In the genomic region with DNA sequence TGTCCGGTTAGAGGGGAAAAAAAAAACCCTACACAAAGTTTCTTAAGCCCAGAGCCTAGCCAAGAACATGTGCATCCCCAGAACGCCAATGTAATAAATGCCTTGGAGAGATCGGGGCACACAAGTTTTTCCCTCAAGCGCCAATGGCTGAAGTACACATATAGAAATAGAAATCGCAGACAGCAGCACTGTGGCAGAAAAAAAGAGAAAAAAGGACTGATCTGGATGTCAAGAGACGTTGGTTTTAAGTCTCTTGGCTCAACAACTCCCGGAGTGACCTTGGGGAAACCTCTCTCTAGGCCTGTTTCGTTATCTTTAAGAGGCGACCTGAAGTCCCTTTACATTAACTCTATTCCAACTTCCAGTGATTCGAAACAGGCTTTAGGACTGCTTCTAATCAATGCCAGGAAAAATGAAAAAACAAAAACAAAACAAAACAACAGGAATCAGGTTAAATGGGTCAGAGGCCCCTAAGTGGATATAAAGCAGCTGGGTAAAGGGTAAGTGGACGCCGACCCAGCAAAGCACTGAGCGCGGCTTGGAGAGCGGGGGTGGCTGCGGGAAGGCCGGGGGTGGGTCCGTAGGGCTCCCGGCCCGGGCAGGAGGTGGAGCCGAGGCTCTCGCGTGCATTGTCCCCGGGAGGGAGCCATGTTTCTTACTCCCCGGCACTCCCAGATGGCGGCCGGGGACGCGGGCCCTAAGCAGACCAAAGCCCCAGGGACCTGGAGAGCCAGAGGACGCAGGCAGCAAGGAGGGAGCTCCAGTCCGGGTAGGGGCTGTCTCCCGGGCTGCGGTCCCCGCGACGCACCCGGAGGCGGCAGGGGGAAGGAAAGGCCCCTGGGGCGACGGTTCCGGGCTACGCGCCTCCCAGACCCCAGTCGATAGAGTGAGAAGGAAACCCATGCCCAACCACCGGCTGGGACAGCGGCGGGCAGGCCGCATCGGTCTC, we compare ENCODE assay signal across 8 cellular contexts. TPM values are rescaled to one million over a fixed set of nuclear protein-coding genes. Genes with fewer than 3 reads are reported as not detected.
DNase-seq lines count a peak whose midpoint lies in the region; ATAC-seq, FAIRE-seq and TF ChIP-seq lines count a peak whose summit lies in the region.

No MANE protein-coding gene starts in this region.

- H3K27me3 ChIP-seq in GM06990 (replicated peaks; ENCODE audit: control insufficient read depth, insufficient read depth, low read length) (no peaks in the 10 kb centered on the region), IMR-90 (ENCODE audit: control insufficient read depth, insufficient read depth, low read length) (no peaks in the 10 kb centered on the region), keratinocyte (ENCODE audit: control insufficient read depth, extremely low read depth, insufficient read depth, low read length) (no peaks in the 10 kb centered on the region)

- H3K4ac ChIP-seq in IMR-90 (ENCODE audit: low read depth, low read length), result peak overlapping the region; percentile 90

- WGBS in IMR-90 (ENCODE audit: extremely low coverage in 2 of 2, insufficient read length in 1 of 2), 2 experiments, result 1% methylated on average over 32 of the region's 49 CpGs; no CpG with 5 or more reads in 1 of the 2 experiments

- no peak overlapping the region for H2BK20ac ChIP-seq in IMR-90 (ENCODE audit: low read depth, low read length)

- H2AFZ ChIP-seq in IMR-90 (replicated peaks; ENCODE audit: low read length, poor library complexity), result peak overlapping the region; percentile 94
- peak overlapping the region; percentile 42 for H2AFZ ChIP-seq in keratinocyte (ENCODE audit: control insufficient read depth, low read length)

- no peak for TF ChIP-seq POLR2A in IMR-90 (IDR thresholded peaks at IDR 0.05; ENCODE audit: low read depth, low read length)

- H3K9me1 ChIP-seq in IMR-90 (ENCODE audit: insufficient read depth, low read length) (peaks cover 3% of the 10 kb centered on the region; the same call in 1 of the 2 replicates), keratinocyte (ENCODE audit: control insufficient read depth, extremely low read depth, insufficient read depth, low read length) (no peaks in the 10 kb centered on the region)

- H3K9ac ChIP-seq in IMR-90 (ENCODE audit: low read depth, low read length) (peak overlapping the region; percentile 96), keratinocyte (ENCODE audit: control insufficient read depth, extremely low read depth, insufficient read depth, low read length) (peak overlapping the region; percentile 99)

- peak overlapping the region; percentile 87 for H4K5ac ChIP-seq in IMR-90 (ENCODE audit: low read depth, low read length)

- CTCF ChIA-PET in IMR-90 (lab: Yijun Ruan, JAX), result interaction anchor here (0.8 kb wide), 1 partner anchor 101 kb away, joined by 3 read pairs; no protein-coding TSS in a partner anchor

- H4K20me1 ChIP-seq in IMR-90 (ENCODE audit: insufficient read depth, low read length), result peaks cover 51% of the 10 kb centered on the region
- peaks cover 30% of the 10 kb centered on the region for H4K20me1 ChIP-seq in keratinocyte (ENCODE audit: control insufficient read depth, extremely low read depth, insufficient read depth, low read length)

- H3K79me1 ChIP-seq in IMR-90 (ENCODE audit: low read depth in 1 of 2, low read length in 2 of 2), result peaks cover 0 to 6% of the 10 kb centered on the region in 2 experiments; a peak in 1 of 4 replicates

- H3K9me3 ChIP-seq in IMR-90 (ENCODE audit: control insufficient read depth, insufficient read depth, low read length) (no peaks in the 10 kb centered on the region), keratinocyte (ENCODE audit: control insufficient read depth, low read depth, low read length) (no peaks in the 10 kb centered on the region)

- H2BK120ac ChIP-seq in IMR-90 (ENCODE audit: low read depth, low read length), result no peak overlapping the region

- peaks cover 56% of the 10 kb centered on the region for H3K79me2 ChIP-seq in keratinocyte (ENCODE audit: control insufficient read depth, insufficient read depth, low read length)

- POLR2A ChIA-PET in IMR-90 (lab: Charles Lee; ENCODE audit: unreplicated experiment), result no interaction called here

- TSS peak; percentile 71 for BruUV-seq in IMR-90 (replicated peaks; lab: Mats Ljungman, UMichigan)

- in situ Hi-C loops in IMR-90 (cut with MboI; ENCODE audit: low sequenced_read_pairs), result no loop called here

- H3K14ac ChIP-seq in IMR-90 (replicated peaks; ENCODE audit: low read depth, low read length), result peak overlapping the region; percentile 93

- peak overlapping the region; percentile 88 for H2BK5ac ChIP-seq in IMR-90 (ENCODE audit: low read depth, low read length, poor library complexity, severe bottlenecking)

- H3K23ac ChIP-seq in IMR-90 (ENCODE audit: low read depth, low read length), result peak overlapping the region; percentile 90

- no peak for TF ChIP-seq RAD21 in IMR-90 (IDR thresholded peaks at IDR 0.05; ENCODE audit: low read length)

- dilution Hi-C loops in IMR-90 (cut with HindIII; ENCODE audit: low sequenced_read_pairs, unreplicated experiment), result no loop called here
- dilution Hi-C loops in keratinocyte (cut with MboI; ENCODE audit: extremely low pct_ligation_motif_present, low sequenced_read_pairs), result no loop called here

- H2AK9ac ChIP-seq in IMR-90 (replicated peaks; ENCODE audit: low read depth, low read length, poor library complexity), result peak overlapping the region; percentile 99

- peak overlapping the region; percentile 98 for H3K4me3 ChIP-seq in GM06990 (replicated peaks; ENCODE audit: low read depth, low read length)
- H3K4me3 ChIP-seq in IMR-90 (ENCODE audit: insufficient read depth, low read depth, low read length), result peak overlapping the region; percentile 85
- H3K4me3 ChIP-seq in keratinocyte (ENCODE audit: control insufficient read depth in 2 of 3, extremely low read depth in 1 of 3, insufficient read depth in 2 of 3, low read depth in 1 of 3, low read length in 3 of 3), result peak overlapping the region; percentile 86 to 99 (median 99)

- peak overlapping the region; percentile 68 to 82 for H4K8ac ChIP-seq in IMR-90 (ENCODE audit: low read depth in 2 of 2, low read length in 2 of 2)

- ATAC-seq in GM21529 (IDR thresholded peaks at IDR 0.05; ENCODE audit: unreplicated experiment) (peak; percentile 69), IMR-90 (ENCODE audit: low read depth) (peak; percentile 86)

- intact Hi-C loops in IMR-90 (cut with micrococcal nuclease), result loop anchor here (1.0 to 2.0 kb wide), 2 partner anchors 25 to 98 kb away; partner anchors contain the start of genes DENND10 and PRDX3

- peak overlapping the region; percentile 40; the same call in 1 of the 2 replicates for H3K18ac ChIP-seq in IMR-90 (ENCODE audit: low read depth, low read length)

- H3K36me3 ChIP-seq in GM06990 (ENCODE audit: control insufficient read depth, insufficient read depth, low read length) (no peaks in the 10 kb centered on the region), IMR-90 (ENCODE audit: control insufficient read depth, insufficient read depth, low read length) (0 out of 2 replicates have a peak, but pooled peaks cover 1% of the 10 kb centered on the region), keratinocyte (ENCODE audit: control insufficient read depth in 2 of 2, extremely low read depth in 1 of 2, insufficient read depth in 2 of 2, low read length in 2 of 2) (peaks cover 0 to 4% of the 10 kb centered on the region in 2 experiments)

- DNase-seq in GM06990 (ENCODE audit: extremely low read depth, insufficient read length), result peak; percentile 84
- peak; percentile 75 for DNase-seq in IMR-90
- DNase-seq in caudate nucleus (lab: John Stamatoyannopoulos, UW), result peak in 41 of 61 donors; percentile 11 to 73 (median 48)
- no peak for DNase-seq in keratinocyte (ENCODE audit: low read depth, low spot score)
- DNase-seq in stimulated activated CD4-positive, alpha-beta T cell treated with anti-CD3 and anti-CD28 coated beads, Interleukin-12 subunit alpha, Interleukin-12 subunit beta, amount 100 ng/mL, for 48 hours (ENCODE audit: low read depth in 2 of 3, low spot score in 1 of 3), result peak; percentile 40 to 69 (median 49)
- DNase-seq in NCI-H2029 (lab: John Stamatoyannopoulos, UW), result no peak

- H3K4me1 ChIP-seq in IMR-90 (ENCODE audit: control insufficient read depth, insufficient read depth, low read length) (0 out of 2 replicates have a peak, but pooled peaks cover 1% of the 10 kb centered on the region), keratinocyte (ENCODE audit: control insufficient read depth, extremely low read depth, insufficient read depth, low read length) (peaks cover 11% of the 10 kb centered on the region)

- peak overlapping the region; percentile 68; the same call in 1 of the 2 replicates for H3K56ac ChIP-seq in IMR-90 (ENCODE audit: extremely low read depth, insufficient read depth, low read length)

- H3K4me2 ChIP-seq in IMR-90 (ENCODE audit: low read depth, low read length), result peak overlapping the region; percentile 97
- peak overlapping the region; percentile 76 for H3K4me2 ChIP-seq in keratinocyte (ENCODE audit: control insufficient read depth, extremely low read depth, insufficient read depth, low read depth, low read length)

- peak overlapping the region; percentile 87 for H2AK5ac ChIP-seq in IMR-90 (ENCODE audit: low read depth, low read length)

- peak overlapping the region; percentile 95 for H3K27ac ChIP-seq in IMR-90 (ENCODE audit: insufficient read depth, low read length)
- peak overlapping the region; percentile 92 for H3K27ac ChIP-seq in VCaP
- H3K27ac ChIP-seq in caudate nucleus (ENCODE audit: low read depth, low read length), result peak overlapping the region; percentile 94
- H3K27ac ChIP-seq in keratinocyte (ENCODE audit: control insufficient read depth, insufficient read depth, low read length), result peak overlapping the region; percentile 92

- peak; percentile 26 for FAIRE-seq in keratinocyte (lab: Jason Lieb, UNC)

- H2BK15ac ChIP-seq in IMR-90 (ENCODE audit: low read depth, low read length), result no peak overlapping the region

- no peak for TF ChIP-seq CTCF in GM06990 (IDR thresholded peaks at IDR 0.05; ENCODE audit: insufficient read depth, low read length, poor library complexity, severe bottlenecking)
- TF ChIP-seq CTCF in IMR-90 (conservative IDR thresholded peaks at IDR 0.05; ENCODE audit: low read depth, low read length), result no peak
- TF ChIP-seq CTCF in VCaP (conservative IDR thresholded peaks at IDR 0.05), result no peak
- no peak for TF ChIP-seq CTCF in keratinocyte (optimal IDR thresholded peaks at IDR 0.05 in 1 of 3, IDR thresholded peaks at IDR 0.05 in 1 of 3, conservative IDR thresholded peaks at IDR 0.05 in 1 of 3; ENCODE audit: extremely low read depth in 1 of 3, insufficient read depth in 2 of 3, low read length in 3 of 3)

- H4K91ac ChIP-seq in IMR-90 (ENCODE audit: insufficient read depth, low read depth, low read length), result peak overlapping the region; percentile 86

RNA-seq across cellular contexts. Expression of gene EIF3A, which starts 0.8 kb away (rescaled TPM):
- 145 and 156 TPM in 2 replicates for total RNA-seq in IMR-90 (2012; rRNA removed)
- polyA plus RNA-seq in IMR-90 (2012; rRNA removed) (39.1 and 49.6 TPM in 2 replicates), keratinocyte (42.9 to 84.4 TPM (median 52.4 TPM) in 3 replicates)
- polyA plus RNA-seq in IMR-90 (2012; cell fraction: cytosol; rRNA removed), result 11.3 and 13.5 TPM in 2 replicates
- 7.7 and 33.1 TPM in 2 replicates for polyA plus RNA-seq in IMR-90 (2012; cell fraction: nucleus; rRNA removed; ENCODE audit: low replicate concordance)
- 244 TPM for polyA plus RNA-seq in keratinocyte (2011; ENCODE audit: low read depth)
- 58.6 and 74.4 TPM in 2 replicates for polyA plus RNA-seq in keratinocyte (2011; cell fraction: cytosol; rRNA removed)
- 130 and 149 TPM in 2 replicates for polyA plus RNA-seq in keratinocyte (2011; cell fraction: nucleus; rRNA removed)
- 95.7 and 166 TPM in 2 replicates for polyA plus RNA-seq in keratinocyte (2012; ENCODE audit: low replicate concordance)
- polyA minus RNA-seq in keratinocyte, result 50.3 to 107 TPM (median 52.3 TPM) in 3 replicates
- 47.8 TPM for polyA minus RNA-seq in keratinocyte (2011; cell fraction: cytosol; rRNA and poly(A)+ RNA removed)
- 80.9 and 164 TPM in 2 replicates for polyA minus RNA-seq in keratinocyte (2011; cell fraction: nucleus; rRNA and poly(A)+ RNA removed)

RNA-seq across cellular contexts. Expression of gene DENND10, which starts 24.1 kb away (rescaled TPM):
- 80.3 and 81.4 TPM in 2 replicates for total RNA-seq in IMR-90 (2012; rRNA removed)
- polyA plus RNA-seq in IMR-90 (2012; rRNA removed), result 39.6 and 50.9 TPM in 2 replicates
- 25.5 and 41.7 TPM in 2 replicates for polyA plus RNA-seq in IMR-90 (2012; cell fraction: cytosol; rRNA removed)
- polyA plus RNA-seq in IMR-90 (2012; cell fraction: nucleus; rRNA removed; ENCODE audit: low replicate concordance), result 19.3 and 58.1 TPM in 2 replicates
- 74.0 to 80.4 TPM (median 76.5 TPM) in 3 replicates for polyA plus RNA-seq in keratinocyte
- 26.9 TPM for polyA plus RNA-seq in keratinocyte (2011; ENCODE audit: low read depth)
- polyA plus RNA-seq in keratinocyte (2011; cell fraction: cytosol; rRNA removed), result 70.3 and 101 TPM in 2 replicates
- 59.6 and 64.7 TPM in 2 replicates for polyA plus RNA-seq in keratinocyte (2011; cell fraction: nucleus; rRNA removed)
- polyA plus RNA-seq in keratinocyte (2012; ENCODE audit: low replicate concordance), result 44.6 and 47.0 TPM in 2 replicates
- 22.2 to 53.3 TPM (median 51.0 TPM) in 3 replicates for polyA minus RNA-seq in keratinocyte
- 67.1 TPM for polyA minus RNA-seq in keratinocyte (2011; cell fraction: cytosol; rRNA and poly(A)+ RNA removed)
- 30.6 and 35.4 TPM in 2 replicates for polyA minus RNA-seq in keratinocyte (2011; cell fraction: nucleus; rRNA and poly(A)+ RNA removed)

RNA-seq across cellular contexts. Expression of gene NANOS1, which starts 50.3 kb away (rescaled TPM):
- under 0.01 and 0.28 TPM in 2 replicates for total RNA-seq in IMR-90 (2012; rRNA removed)
- polyA plus RNA-seq in IMR-90 (2012; rRNA removed), result 0.12 and 0.19 TPM in 2 replicates
- polyA plus RNA-seq in IMR-90 (2012; cell fraction: cytosol; rRNA removed), result 0.02 and 0.51 TPM in 2 replicates
- 0.03 and 0.16 TPM in 2 replicates for polyA plus RNA-seq in IMR-90 (2012; cell fraction: nucleus; rRNA removed; ENCODE audit: low replicate concordance)
- polyA plus RNA-seq in keratinocyte, result 1.4 to 3.2 TPM (median 2.1 TPM) in 3 replicates
- 1.2 TPM for polyA plus RNA-seq in keratinocyte (2011; ENCODE audit: low read depth)
- polyA plus RNA-seq in keratinocyte (2011; cell fraction: cytosol; rRNA removed), result 1.9 and 3.0 TPM in 2 replicates
- 1.3 and 1.6 TPM in 2 replicates for polyA plus RNA-seq in keratinocyte (2011; cell fraction: nucleus; rRNA removed)
- 0.92 and 1.4 TPM in 2 replicates for polyA plus RNA-seq in keratinocyte (2012; ENCODE audit: low replicate concordance)
- 0.10 to 1.1 TPM (median 0.13 TPM) in 3 replicates for polyA minus RNA-seq in keratinocyte
- 1.9 TPM for polyA minus RNA-seq in keratinocyte (2011; cell fraction: cytosol; rRNA and poly(A)+ RNA removed)
- polyA minus RNA-seq in keratinocyte (2011; cell fraction: nucleus; rRNA and poly(A)+ RNA removed), result 0.63 and 1.1 TPM in 2 replicates

Comparison
In these comparisons a context has a peak if more than half of its experiments do, and no peak if none do; other contexts are left out.
1. DNase-seq: peak in GM06990 (single experiment), IMR-90 (single experiment), caudate nucleus (41 of 61) and stimulated activated CD4-positive, alpha-beta T cell treated with anti-CD3 and anti-CD28 coated beads, Interleukin-12 subunit alpha, Interleukin-12 subunit beta, amount 100 ng/mL, for 48 hours (3 of 3); none in keratinocyte (single experiment) and NCI-H2029 (single experiment).
2. Peak in every context shown above with its lines, with median percentiles within 50 percentile points of each other: H3K4me3 ChIP-seq and H3K27ac ChIP-seq.